Comparison of ENCODE assay signal across 8 cellular contexts in genomic region chr2:65130440-65131175, GRCh38. TPM values are rescaled to one million over a fixed set of nuclear protein-coding genes. Genes with fewer than 3 reads are reported as not detected.
A peak's percentile ranks its signal among the peaks of the same experiment; 100 is the strongest.
DNase-seq lines count a peak whose midpoint lies in the region; ATAC-seq and TF ChIP-seq lines count a peak whose summit lies in the region.

No MANE protein-coding gene starts in this region.

- POLR2A ChIA-PET in A673 (lab: Charles Lee; ENCODE audit: low non-redundant PET) = interaction anchor here (0.5 to 1.2 kb wide), 6 partner anchors 10 to 825 kb away, joined by 3 to 21 read pairs (median 6); no protein-coding TSS in a partner anchor

- ATAC-seq in GM18520 (IDR thresholded peaks at IDR 0.05; ENCODE audit: unreplicated experiment) = peak; percentile 6
- peak; percentile 22 for ATAC-seq in HG02973 (IDR thresholded peaks at IDR 0.05; ENCODE audit: unreplicated experiment)

- no peaks in the 10 kb centered on the region for H3K9me3 Mint-ChIP-seq in dendritic cell treated with granulocyte-macrophage colony-stimulating factor and Interleukin-4, amounts not matched to agents 40 ng/mL and 50 ng/mL, for 4 days

- H3K9me3 ChIP-seq in A673 (ENCODE audit: low read depth, low read length, poor library complexity, severe bottlenecking) (no peaks in the 10 kb centered on the region), mucosa of stomach (ENCODE audit: control insufficient read depth, low read length) (no peaks in the 10 kb centered on the region)

- peak overlapping the region; percentile 89 for H3K9ac ChIP-seq in mucosa of stomach (ENCODE audit: low read length)

- no peak for DNase-seq in A673 (ENCODE audit: low spot score)
- peak; percentile 87 for DNase-seq in OCI-M1 (lab: John Stamatoyannopoulos, UW)
- DNase-seq in medulla oblongata (ENCODE audit: extremely low spot score) = no peak
- DNase-seq in DMS 273 (lab: John Stamatoyannopoulos, UW; ENCODE audit: unreplicated experiment) = no peak

- CTCF ChIA-PET in A673 (lab: Charles Lee) = interaction anchor here (0.6 to 1.2 kb wide), 8 partner anchors 12 to 573 kb away, joined by 3 to 14 read pairs (median 4); partner anchors contain the start of gene ACTR2

- no peaks in the 10 kb centered on the region for H3K27me3 Mint-ChIP-seq in dendritic cell treated with granulocyte-macrophage colony-stimulating factor and Interleukin-4, amounts not matched to agents 40 ng/mL and 50 ng/mL, for 4 days

- H3K4me3 Mint-ChIP-seq in dendritic cell treated with granulocyte-macrophage colony-stimulating factor and Interleukin-4, amounts not matched to agents 40 ng/mL and 50 ng/mL, for 4 days = peak overlapping the region; percentile 95

- intact Hi-C loops in A673 (cut with micrococcal nuclease; ENCODE audit: unreplicated experiment) = no loop called here
- intact Hi-C loops in dendritic cell treated with granulocyte-macrophage colony-stimulating factor and Interleukin-4, amounts not matched to agents 40 ng/mL and 50 ng/mL, for 4 days (cut with micrococcal nuclease) = loop anchor here (2.0 kb wide), 3 partner anchors 66 to 96 kb away; partner anchors contain the start of genes ACTR2 and CEP68

- peak overlapping the region; percentile 99 for H3K27ac Mint-ChIP-seq in dendritic cell treated with granulocyte-macrophage colony-stimulating factor and Interleukin-4, amounts not matched to agents 40 ng/mL and 50 ng/mL, for 4 days

- H3K27ac ChIP-seq in A673 (ENCODE audit: low read depth, low read length, poor library complexity, severe bottlenecking) = peak overlapping the region; percentile 98

- no peaks in the 10 kb centered on the region for H3K27me3 ChIP-seq in A673 (replicated peaks; ENCODE audit: insufficient read depth, low read depth, low read length, poor library complexity)
- no peaks in the 10 kb centered on the region for H3K27me3 ChIP-seq in mucosa of stomach (ENCODE audit: control insufficient read depth, insufficient read depth, low read length)

- H3K36me3 Mint-ChIP-seq in dendritic cell treated with granulocyte-macrophage colony-stimulating factor and Interleukin-4, amounts not matched to agents 40 ng/mL and 50 ng/mL, for 4 days (ENCODE audit: low read depth) = peaks cover 23% of the 10 kb centered on the region

- H3K36me3 ChIP-seq in A673 (ENCODE audit: insufficient read depth, low read length, poor library complexity, severe bottlenecking) = no peaks in the 10 kb centered on the region
- H3K36me3 ChIP-seq in mucosa of stomach (ENCODE audit: control insufficient read depth, insufficient read depth, low read length) = no peaks in the 10 kb centered on the region

- TF ChIP-seq CTCF in A673 (conservative IDR thresholded peaks at IDR 0.05; ENCODE audit: low read depth, low read length) = no peak

- H3K4me1 ChIP-seq in A673 (ENCODE audit: insufficient read depth, low read length, poor library complexity, severe bottlenecking) = peaks cover 22% of the 10 kb centered on the region
- peaks cover 20% of the 10 kb centered on the region for H3K4me1 ChIP-seq in mucosa of stomach (ENCODE audit: control insufficient read depth, insufficient read depth, low read length)

- H3K4me1 Mint-ChIP-seq in dendritic cell treated with granulocyte-macrophage colony-stimulating factor and Interleukin-4, amounts not matched to agents 40 ng/mL and 50 ng/mL, for 4 days (ENCODE audit: low read depth) = peaks cover 28% of the 10 kb centered on the region

- BruUV-seq in A673 (replicated peaks; lab: Mats Ljungman, UMichigan) = no TSS peak

- H3K4me3 ChIP-seq in A673 (ENCODE audit: low read depth, low read length, poor library complexity, severe bottlenecking) = peak overlapping the region; percentile 100
- H3K4me3 ChIP-seq in mucosa of stomach (ENCODE audit: low read length) = peak overlapping the region; percentile 83

RNA-seq across cellular contexts. Expression of gene RAB1A, which starts 0.7 kb away (rescaled TPM):
- total RNA-seq in A673 (2021) = 119 and 122 TPM in 2 replicates
